ENCODE assay signal across 8 cellular contexts in the genomic region with DNA sequence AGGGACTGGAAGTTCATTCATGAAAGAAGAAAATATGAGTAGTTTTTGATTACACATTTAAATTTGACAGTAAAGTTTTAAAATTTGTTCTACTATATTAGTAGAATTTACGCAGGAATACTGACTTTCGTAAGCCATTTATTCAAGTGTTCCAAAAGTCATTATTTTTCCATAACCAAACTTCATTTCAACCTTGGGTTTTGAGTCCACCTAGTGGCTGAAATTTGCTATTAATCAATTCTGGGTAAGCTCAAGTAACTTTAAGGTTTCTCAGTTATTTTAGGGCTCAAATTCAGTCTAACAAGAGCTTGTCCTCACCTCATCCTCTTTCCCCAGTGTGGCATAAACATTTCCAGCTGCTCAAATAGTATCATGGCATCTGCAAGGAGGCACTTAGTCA.
DNase-seq lines count a peak whose midpoint lies in the region; ATAC-seq and TF ChIP-seq lines count a peak whose summit lies in the region.

No MANE protein-coding gene starts in this region.

- no peaks in the 10 kb centered on the region for H3K4me1 Mint-ChIP-seq in WTC11

- TF ChIP-seq CTCF in WTC11 (IDR thresholded peaks at IDR 0.05): no peak

- no peak overlapping the region for H3K4me3 Mint-ChIP-seq in WTC11

- no peak overlapping the region for H3K4me3 ChIP-seq in GM23248
- H3K4me3 ChIP-seq in right cardiac atrium (ENCODE audit: low read length): no peak overlapping the region

- no peaks in the 10 kb centered on the region for H3K9me2 ChIP-seq in GM23248 (ENCODE audit: insufficient read depth)

- H3K27ac ChIP-seq in GM23248 (no peak overlapping the region), right cardiac atrium (ENCODE audit: low read length) (no peak overlapping the region)

- in situ Hi-C loops in GM23248 (cut with MboI): loop anchor here (25.0 kb wide), 2 partner anchors 215 to 490 kb away; no protein-coding TSS in a partner anchor

- no peak for ATAC-seq in WTC11
- no peak for ATAC-seq in right cardiac atrium

- intact Hi-C loops in right cardiac atrium (cut with DNase I): loop anchor here in 1 of 4 donors (10.0 kb wide), 1 partner anchor 203 kb away; no protein-coding TSS in a partner anchor

- no peaks in the 10 kb centered on the region for H4K20me1 ChIP-seq in GM23248 (ENCODE audit: insufficient read depth)

- no peak overlapping the region for H3K9ac ChIP-seq in GM23248

- H3K4me1 ChIP-seq in GM23248 (ENCODE audit: insufficient read depth) (no peaks in the 10 kb centered on the region), right cardiac atrium (ENCODE audit: control insufficient read depth, insufficient read depth, low read length) (no peaks in the 10 kb centered on the region)

- H3K9me3 Mint-ChIP-seq in WTC11: no peaks in the 10 kb centered on the region

- H3K9me3 ChIP-seq in GM23248 (ENCODE audit: low read depth): no peaks in the 10 kb centered on the region
- no peaks in the 10 kb centered on the region for H3K9me3 ChIP-seq in right cardiac atrium (ENCODE audit: control insufficient read depth, low read length)

- H3K79me2 ChIP-seq in GM23248 (ENCODE audit: insufficient read depth): no peaks in the 10 kb centered on the region

- H3F3A ChIP-seq in GM23248 (ENCODE audit: insufficient read depth): no peaks in the 10 kb centered on the region

- no peaks in the 10 kb centered on the region for H3K36me3 ChIP-seq in GM23248 (ENCODE audit: low read depth)

- no peaks in the 10 kb centered on the region for H3K27me3 ChIP-seq in GM23248 (replicated peaks; ENCODE audit: insufficient read depth)
- no peaks in the 10 kb centered on the region for H3K27me3 ChIP-seq in right cardiac atrium (ENCODE audit: control insufficient read depth, insufficient read depth)

- 2 to 4% methylated on average over 2 of the region's 2 CpGs for WGBS in GM23248 (ENCODE audit: low coverage in 1 of 2, low lambda C conversion rate in 2 of 2, missing lambda C conversion rate in 2 of 2), 2 experiments
- WGBS in right cardiac atrium: 13% methylated on average over 2 of the region's 2 CpGs

- CTCF ChIA-PET in WTC11 (lab: Charles Lee): interaction anchor here (0.6 to 1.9 kb wide), 8 partner anchors 18 to 500 kb away, joined by 3 to 9 read pairs (median 3); no protein-coding TSS in a partner anchor

- no peak overlapping the region for H3K27ac Mint-ChIP-seq in WTC11

- H3K36me3 Mint-ChIP-seq in WTC11: no peaks in the 10 kb centered on the region

- peak; percentile 0 to 25 for DNase-seq in AML-193 (lab: John Stamatoyannopoulos, UW)
- peak; percentile 37 for DNase-seq in GM23248
- DNase-seq in amniotic epithelial cell (ENCODE audit: low read depth): peak; percentile 21
- DNase-seq in kidney tubule cell (ENCODE audit: low spot score): peak; percentile 13
- no peak for DNase-seq in WTC11 (ENCODE audit: low spot score)
- DNase-seq in activated naive CD4-positive, alpha-beta T cell treated with Interleukin-2 at 50 U/mL for 16 hours: no peak
- DNase-seq in right cardiac atrium: no peak
- no peak for DNase-seq in stimulated activated CD4-positive, alpha-beta T cell treated with anti-CD3 and anti-CD28 coated beads, Interleukin-4, amount 100 ng/mL, for 24 hours

- POLR2A ChIA-PET in WTC11 (lab: Charles Lee): no interaction called here

- H3K4me2 ChIP-seq in GM23248 (ENCODE audit: unreplicated experiment): no peak overlapping the region

- no peak overlapping the region for H2AFZ ChIP-seq in GM23248

- H3K27me3 Mint-ChIP-seq in WTC11 (ENCODE audit: low read depth): no peaks in the 10 kb centered on the region

TF ChIP-seq in WTC11, 78 proteins besides CTCF, POLR2A, EP300 and RAD21:
- TF ChIP-seq ETV6 (CRISPR knock-in tag; IDR thresholded peaks at IDR 0.05) (no peak), ZNF138 (CRISPR knock-in tag; conservative IDR thresholded peaks at IDR 0.05) (no peak), ZNF416 (CRISPR knock-in tag; IDR thresholded peaks at IDR 0.05) (no peak), ZNF423 (CRISPR knock-in tag; IDR thresholded peaks at IDR 0.05) (no peak), CREB1 (CRISPR knock-in tag; IDR thresholded peaks at IDR 0.05) (no peak), JAZF1 (CRISPR knock-in tag; IDR thresholded peaks at IDR 0.05) (no peak), ELF4 (CRISPR knock-in tag; IDR thresholded peaks at IDR 0.05; ENCODE audit: low read depth) (no peak), KAT7 (CRISPR knock-in tag; IDR thresholded peaks at IDR 0.05; ENCODE audit: borderline replicate concordance) (no peak), TEAD4 (CRISPR knock-in tag; IDR thresholded peaks at IDR 0.05) (no peak), CREM (CRISPR knock-in tag; IDR thresholded peaks at IDR 0.05) (no peak), SMAD3 (CRISPR knock-in tag; IDR thresholded peaks at IDR 0.05; ENCODE audit: borderline replicate concordance) (no peak)
- TF ChIP-seq, protein P1, sequence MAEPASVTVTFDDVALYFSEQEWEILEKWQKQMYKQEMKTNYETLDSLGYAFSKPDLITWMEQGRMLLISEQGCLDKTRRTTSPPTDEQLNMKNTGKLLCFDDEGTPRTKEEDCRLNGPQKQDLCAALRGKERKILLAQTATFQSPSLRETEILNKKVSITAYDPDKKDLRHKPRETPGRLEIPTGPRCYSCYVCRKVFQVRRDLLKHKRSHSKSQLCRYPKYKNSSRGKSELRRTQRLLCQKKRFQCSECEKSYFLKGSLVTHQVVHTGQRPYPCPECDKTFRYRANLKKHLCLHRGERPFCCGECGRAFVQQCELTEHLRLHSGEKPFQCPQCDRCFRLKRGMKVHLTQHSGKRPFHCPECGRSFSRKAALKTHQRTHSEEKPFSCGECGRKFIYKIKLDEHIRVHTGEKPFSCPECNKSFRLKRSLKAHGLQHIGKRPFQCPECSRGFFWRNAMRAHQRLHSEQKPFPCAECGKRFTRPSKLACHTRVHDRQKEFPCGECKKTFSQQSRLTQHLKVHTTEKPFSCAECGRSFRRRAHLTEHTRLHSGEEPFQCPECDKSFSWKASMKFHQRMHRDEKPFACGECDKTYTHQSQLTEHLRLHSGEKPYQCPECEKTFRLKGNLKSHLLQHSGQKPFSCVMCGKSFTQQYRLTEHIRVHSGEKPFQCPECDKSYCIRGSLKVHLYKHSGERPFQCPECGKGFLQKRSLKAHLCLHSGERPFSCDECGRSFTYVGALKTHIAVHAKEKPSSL (CRISPR knock-in tag; conservative IDR thresholded peaks at IDR 0.05): no peak
- TF ChIP-seq, protein P2, sequence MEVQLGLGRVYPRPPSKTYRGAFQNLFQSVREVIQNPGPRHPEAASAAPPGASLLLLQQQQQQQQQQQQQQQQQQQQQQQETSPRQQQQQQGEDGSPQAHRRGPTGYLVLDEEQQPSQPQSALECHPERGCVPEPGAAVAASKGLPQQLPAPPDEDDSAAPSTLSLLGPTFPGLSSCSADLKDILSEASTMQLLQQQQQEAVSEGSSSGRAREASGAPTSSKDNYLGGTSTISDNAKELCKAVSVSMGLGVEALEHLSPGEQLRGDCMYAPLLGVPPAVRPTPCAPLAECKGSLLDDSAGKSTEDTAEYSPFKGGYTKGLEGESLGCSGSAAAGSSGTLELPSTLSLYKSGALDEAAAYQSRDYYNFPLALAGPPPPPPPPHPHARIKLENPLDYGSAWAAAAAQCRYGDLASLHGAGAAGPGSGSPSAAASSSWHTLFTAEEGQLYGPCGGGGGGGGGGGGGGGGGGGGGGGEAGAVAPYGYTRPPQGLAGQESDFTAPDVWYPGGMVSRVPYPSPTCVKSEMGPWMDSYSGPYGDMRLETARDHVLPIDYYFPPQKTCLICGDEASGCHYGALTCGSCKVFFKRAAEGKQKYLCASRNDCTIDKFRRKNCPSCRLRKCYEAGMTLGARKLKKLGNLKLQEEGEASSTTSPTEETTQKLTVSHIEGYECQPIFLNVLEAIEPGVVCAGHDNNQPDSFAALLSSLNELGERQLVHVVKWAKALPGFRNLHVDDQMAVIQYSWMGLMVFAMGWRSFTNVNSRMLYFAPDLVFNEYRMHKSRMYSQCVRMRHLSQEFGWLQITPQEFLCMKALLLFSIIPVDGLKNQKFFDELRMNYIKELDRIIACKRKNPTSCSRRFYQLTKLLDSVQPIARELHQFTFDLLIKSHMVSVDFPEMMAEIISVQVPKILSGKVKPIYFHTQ (CRISPR knock-in tag; IDR thresholded peaks at IDR 0.05): no peak

Comparison
In these comparisons a context has a peak if more than half of its experiments do, and no peak if none do; other contexts are left out.
1. DNase-seq: peak in AML-193 (2 of 2), GM23248 (single experiment), amniotic epithelial cell (single experiment) and kidney tubule cell (single experiment); none in WTC11 (single experiment), activated naive CD4-positive, alpha-beta T cell treated with Interleukin-2 at 50 U/mL for 16 hours (single experiment), right cardiac atrium (0 of 3) and stimulated activated CD4-positive, alpha-beta T cell treated with anti-CD3 and anti-CD28 coated beads, Interleukin-4, amount 100 ng/mL, for 24 hours (single experiment).